Comparison of ENCODE assay signal across 8 cellular contexts in genomic region chr16:8936421-8936820, GRCh38. TPM values are rescaled to one million over a fixed set of nuclear protein-coding genes. Genes with fewer than 3 reads are reported as not detected.
DNase-seq lines count a peak whose midpoint lies in the region; ATAC-seq, FAIRE-seq and TF ChIP-seq lines count a peak whose summit lies in the region.

No MANE protein-coding gene starts in this region.

- H2AFZ ChIP-seq in HepG2 (ENCODE audit: low read length), result no peak overlapping the region

- H3K9me3 Mint-ChIP-seq in T-helper 2 cell treated with Interferon-gamma antibody and Interleukin-4, amounts not matched to agents 5 μg/mL and 100 μg/mL, for 36 hours, result no peaks in the 10 kb centered on the region

- TF ChIP-seq EP300 in HepG2 (IDR thresholded peaks at IDR 0.05; ENCODE audit: low read depth in 2 of 2, low read length in 2 of 2), result no peak
- no peak for TF ChIP-seq EP300 in HepG2 (CRISPR knock-in tag; IDR thresholded peaks at IDR 0.05; ENCODE audit: borderline replicate concordance)

- H4K20me1 ChIP-seq in HepG2 (ENCODE audit: insufficient read depth, low read length), result peaks cover 100% of the 10 kb centered on the region

- H3K9ac ChIP-seq in HepG2 (ENCODE audit: insufficient read depth, low read depth, low read length), result no peak overlapping the region

- peaks cover 100% of the 10 kb centered on the region for H3K79me2 ChIP-seq in HepG2 (ENCODE audit: insufficient read depth, low read length)

- H3K9me3 ChIP-seq in HepG2 (ENCODE audit: low read length), result no peaks in the 10 kb centered on the region

- intact Hi-C loops in HepG2 (cut with micrococcal nuclease; ENCODE audit: unreplicated experiment), result loop anchor here (1.0 to 10.0 kb wide), 7 partner anchors 8 to 198 kb away; partner anchors contain the start of gene HAPSTR1

- POLR2A ChIA-PET in HepG2 (lab: Yijun Ruan, JAX), result interaction anchor here (0.6 to 2.2 kb wide), 8 partner anchors 13 to 155 kb away, joined by 3 to 17 read pairs (median 3); no protein-coding TSS in a partner anchor

- CTCF ChIA-PET in HepG2 (lab: Yijun Ruan, JAX; ENCODE audit: low intra/inter-chr PET ratio, low total read pairs), result interaction anchor here (0.6 to 2.7 kb wide), 4 partner anchors 19 to 199 kb away, joined by 3 to 30 read pairs (median 8); no protein-coding TSS in a partner anchor

- peaks cover 38% of the 10 kb centered on the region for H3K4me1 Mint-ChIP-seq in T-helper 2 cell treated with Interferon-gamma antibody and Interleukin-4, amounts not matched to agents 5 μg/mL and 100 μg/mL, for 36 hours (ENCODE audit: low read depth)

- H3K36me3 Mint-ChIP-seq in T-helper 2 cell treated with Interferon-gamma antibody and Interleukin-4, amounts not matched to agents 5 μg/mL and 100 μg/mL, for 36 hours (ENCODE audit: low read depth), result no peaks in the 10 kb centered on the region

- no peak for TF ChIP-seq POLR2A in HepG2 (IDR thresholded peaks at IDR 0.05; ENCODE audit: insufficient read depth in 1 of 2, low read depth in 2 of 2, low read length in 2 of 2)

- peak; percentile 45 for TF ChIP-seq RAD21 in HepG2 (CRISPR knock-in tag; IDR thresholded peaks at IDR 0.05)

- no peak overlapping the region for H3K4me3 ChIP-seq in astrocyte of the cerebellum (ENCODE audit: low read depth, low read length)
- no peak overlapping the region for H3K4me3 ChIP-seq in HepG2 (replicated peaks in 1 of 3; ENCODE audit: insufficient read depth in 1 of 3, low read depth in 2 of 3, low read length in 3 of 3)

- peaks cover 2 to 6% of the 10 kb centered on the region in 2 experiments; a peak in 1 of 5 replicates for H3K36me3 ChIP-seq in HepG2 (replicated peaks in 1 of 2; ENCODE audit: control insufficient read depth in 1 of 2, insufficient read depth in 2 of 2, low read length in 2 of 2)

- peaks cover 64% of the 10 kb centered on the region for H3K4me1 ChIP-seq in HepG2 (ENCODE audit: insufficient read depth, low read length)

- peak overlapping the region; percentile 68 for H3K27ac Mint-ChIP-seq in T-helper 2 cell treated with Interferon-gamma antibody and Interleukin-4, amounts not matched to agents 5 μg/mL and 100 μg/mL, for 36 hours

- H3K27ac ChIP-seq in HepG2 (ENCODE audit: extremely low read length, insufficient read depth, low read length), result no peak overlapping the region

- ATAC-seq in GM19455 (IDR thresholded peaks at IDR 0.05; ENCODE audit: unreplicated experiment) (peak; percentile 75), HG03521 (IDR thresholded peaks at IDR 0.05; ENCODE audit: unreplicated experiment) (peak; percentile 83), HepG2 (peak; percentile 94)

- no peak overlapping the region for H3K4me3 Mint-ChIP-seq in T-helper 2 cell treated with Interferon-gamma antibody and Interleukin-4, amounts not matched to agents 5 μg/mL and 100 μg/mL, for 36 hours

- in situ Hi-C loops in astrocyte of the cerebellum (cut with HindIII; ENCODE audit: low sequenced_read_pairs) (loop anchor here (25.0 kb wide), 1 partner anchor 176 kb away; no protein-coding TSS in a partner anchor), HepG2 (cut with HindIII; ENCODE audit: extremely low pct_ligation_motif_present, low pct_unique_long_range_greater_than_20kb) (no loop called here)

- BruUV-seq in HepG2 (replicated peaks; lab: Mats Ljungman, UMichigan), result no TSS peak

- peak; percentile 40 for TF ChIP-seq CTCF in D721Med (IDR thresholded peaks at IDR 0.05; ENCODE audit: insufficient read depth, missing control alignments)
- peak; percentile 88 for TF ChIP-seq CTCF in astrocyte of the cerebellum (IDR thresholded peaks at IDR 0.05; ENCODE audit: low read depth, low read length, missing control alignments)
- TF ChIP-seq CTCF in HepG2 (CRISPR knock-in tag; IDR thresholded peaks at IDR 0.05), result peak; percentile 79

- DNase-seq in D721Med (ENCODE audit: insufficient read length, low spot score) (no peak), astrocyte of the cerebellum (ENCODE audit: low read depth) (peak; percentile 37), HepG2 (ENCODE audit: low spot score) (peak; percentile 70), GDM1 (lab: John Stamatoyannopoulos, UW) (no peak)
- DNase-seq in T-helper 2 cell treated with Interferon-gamma antibody and Interleukin-4, amounts not matched to agents 5 μg/mL and 100 μg/mL, for 36 hours (ENCODE audit: low spot score), result peak; percentile 79
- peak; percentile 59 for DNase-seq in stimulated activated CD8-positive, alpha-beta memory T cell treated with anti-CD3 and anti-CD28 coated beads, Interleukin-7, amount 100 ng/mL, for 24 hours (ENCODE audit: low read depth)

- no peaks in the 10 kb centered on the region for H3K27me3 Mint-ChIP-seq in T-helper 2 cell treated with Interferon-gamma antibody and Interleukin-4, amounts not matched to agents 5 μg/mL and 100 μg/mL, for 36 hours (ENCODE audit: low read depth)

- FAIRE-seq in D721Med (lab: Jason Lieb, UNC) (no peak), HepG2 (lab: Jason Lieb, UNC) (peak; percentile 91)

- H3K4me2 ChIP-seq in HepG2 (ENCODE audit: low read depth, low read length), result no peak overlapping the region

- no peaks in the 10 kb centered on the region for H3K27me3 ChIP-seq in HepG2 (ENCODE audit: control insufficient read depth in 1 of 2, insufficient read depth in 2 of 2, low read length in 2 of 2)

TF ChIP-seq in HepG2, 621 proteins besides CTCF, POLR2A, EP300 and RAD21 (continues in another document):
- TF ChIP-seq TBL1XR1 (IDR thresholded peaks at IDR 0.05; ENCODE audit: borderline replicate concordance, low read length, partially characterized antibody), result peak; percentile 2
- TF ChIP-seq RFXANK (CRISPR knock-in tag; IDR thresholded peaks at IDR 0.05), result 0 out of 2 replicates have a peak, but pooled peaks have one; percentile 7
- TF ChIP-seq MYNN (CRISPR knock-in tag; IDR thresholded peaks at IDR 0.05; ENCODE audit: low read depth), result no peak
- peak; percentile 20 for TF ChIP-seq TEAD3 (CRISPR knock-in tag; optimal IDR thresholded peaks at IDR 0.05; ENCODE audit: borderline replicate concordance)
- TF ChIP-seq, protein P1, sequence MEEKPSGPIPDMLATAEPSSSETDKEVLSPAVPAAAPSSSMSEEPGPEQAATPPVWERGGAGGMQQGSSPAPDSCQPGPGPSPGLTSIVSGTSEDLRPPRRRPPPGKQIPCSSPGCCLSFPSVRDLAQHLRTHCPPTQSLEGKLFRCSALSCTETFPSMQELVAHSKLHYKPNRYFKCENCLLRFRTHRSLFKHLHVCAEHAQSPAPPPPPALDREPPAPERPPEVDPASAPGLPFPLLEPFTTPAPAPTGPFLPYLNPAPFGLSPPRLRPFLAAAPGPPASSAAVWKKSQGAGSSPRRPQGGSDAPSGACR (CRISPR knock-in tag; IDR thresholded peaks at IDR 0.05), result no peak
- TF ChIP-seq ZNF644 (CRISPR knock-in tag; IDR thresholded peaks at IDR 0.05; ENCODE audit: low read depth), result 0 out of 2 replicates have a peak, but pooled peaks have one; percentile 24
- TF ChIP-seq ZEB1 (IDR thresholded peaks at IDR 0.05; ENCODE audit: insufficient replicate concordance, low read depth), result peak; percentile 65

RNA-seq across cellular contexts. Expression of gene USP7, which starts 27.3 kb away (rescaled TPM):
- 173 and 177 TPM in 2 replicates for total RNA-seq in HepG2 (2016; rRNA removed; fragmentation: Illumina TruSeq; extraction: Trizol)
- total RNA-seq in HepG2 (2016; cell fraction: cytosol; rRNA removed; fragmentation: Illumina TruSeq; extraction: Trizol; ENCODE audit: low read depth), result 42.2 and 47.1 TPM in 2 replicates
- 166 and 185 TPM in 2 replicates for total RNA-seq in HepG2 (2016; cell fraction: insoluble cytoplasmic fraction; rRNA removed; fragmentation: Illumina TruSeq; extraction: Trizol)
- 53.5 and 58.7 TPM in 2 replicates for total RNA-seq in HepG2 (2016; cell fraction: membrane; rRNA removed; fragmentation: Illumina TruSeq; extraction: Trizol)
- 231 and 239 TPM in 2 replicates for total RNA-seq in HepG2 (2016; cell fraction: nucleus; rRNA removed; fragmentation: Illumina TruSeq; extraction: Trizol)
- polyA plus RNA-seq in HepG2 (2011; rRNA removed), result 52.5 and 58.4 TPM in 2 replicates
- 16.6 and 26.6 TPM in 2 replicates for polyA plus RNA-seq in HepG2 (2011; cell fraction: cytosol; rRNA removed)
- polyA plus RNA-seq in HepG2 (2011; cell fraction: nucleus; rRNA removed), result 77.7 and 102 TPM in 2 replicates
- 151 and 152 TPM in 2 replicates for polyA plus RNA-seq in HepG2 (2012)
- 5.3 and 6.8 TPM in 2 replicates for polyA plus RNA-seq in HepG2 (2016; cell fraction: cytosol; fragmentation: Illumina TruSeq; extraction: Trizol; ENCODE audit: low read depth)
- polyA plus RNA-seq in HepG2 (2016; cell fraction: insoluble cytoplasmic fraction; fragmentation: Illumina TruSeq; extraction: Trizol; ENCODE audit: low read depth), result 200 and 216 TPM in 2 replicates
- polyA plus RNA-seq in HepG2 (2016; cell fraction: membrane; fragmentation: Illumina TruSeq; extraction: Trizol; ENCODE audit: low read depth), result 18.6 and 26.0 TPM in 2 replicates
- polyA plus RNA-seq in HepG2 (2016; cell fraction: nucleus; fragmentation: Illumina TruSeq; extraction: Trizol; ENCODE audit: insufficient read depth, low read depth), result 243 and 249 TPM in 2 replicates
- 135 and 250 TPM in 2 replicates for polyA minus RNA-seq in HepG2 (2011; rRNA and poly(A)+ RNA removed; ENCODE audit: low replicate concordance)
- 49.2 and 87.1 TPM in 2 replicates for polyA minus RNA-seq in HepG2 (2011; cell fraction: cytosol; rRNA and poly(A)+ RNA removed)
- polyA minus RNA-seq in HepG2 (2011; cell fraction: nucleus; rRNA and poly(A)+ RNA removed), result 329 and 403 TPM in 2 replicates

RNA-seq across cellular contexts. Expression of gene LITAFD, which starts 54.3 kb away (rescaled TPM):
- total RNA-seq in HepG2 (2016; rRNA removed; fragmentation: Illumina TruSeq; extraction: Trizol), result not detected in 2 replicates
- total RNA-seq in HepG2 (2016; cell fraction: cytosol; rRNA removed; fragmentation: Illumina TruSeq; extraction: Trizol; ENCODE audit: low read depth), result not detected in 2 replicates
- not detected in 2 replicates for total RNA-seq in HepG2 (2016; cell fraction: insoluble cytoplasmic fraction; rRNA removed; fragmentation: Illumina TruSeq; extraction: Trizol)
- 0.19 TPM in 1 of 2 replicates, not detected in the other for total RNA-seq in HepG2 (2016; cell fraction: membrane; rRNA removed; fragmentation: Illumina TruSeq; extraction: Trizol)
- total RNA-seq in HepG2 (2016; cell fraction: nucleus; rRNA removed; fragmentation: Illumina TruSeq; extraction: Trizol), result not detected in 2 replicates
- 0.14 TPM in 1 of 2 replicates, not detected in the other for polyA plus RNA-seq in HepG2 (2011; rRNA removed)
- not detected in 2 replicates for polyA plus RNA-seq in HepG2 (2011; cell fraction: cytosol; rRNA removed)
- not detected in 2 replicates for polyA plus RNA-seq in HepG2 (2011; cell fraction: nucleus; rRNA removed)
- not detected in 2 replicates for polyA plus RNA-seq in HepG2 (2012)
- not detected in 2 replicates for polyA plus RNA-seq in HepG2 (2016; cell fraction: cytosol; fragmentation: Illumina TruSeq; extraction: Trizol; ENCODE audit: low read depth)
- not detected in 2 replicates for polyA plus RNA-seq in HepG2 (2016; cell fraction: insoluble cytoplasmic fraction; fragmentation: Illumina TruSeq; extraction: Trizol; ENCODE audit: low read depth)
- not detected in 2 replicates for polyA plus RNA-seq in HepG2 (2016; cell fraction: membrane; fragmentation: Illumina TruSeq; extraction: Trizol; ENCODE audit: low read depth)
- not detected in 2 replicates for polyA plus RNA-seq in HepG2 (2016; cell fraction: nucleus; fragmentation: Illumina TruSeq; extraction: Trizol; ENCODE audit: insufficient read depth, low read depth)
- 0.12 TPM in 1 of 2 replicates, not detected in the other for polyA minus RNA-seq in HepG2 (2011; rRNA and poly(A)+ RNA removed; ENCODE audit: low replicate concordance)
- polyA minus RNA-seq in HepG2 (2011; cell fraction: cytosol; rRNA and poly(A)+ RNA removed), result not detected in 2 replicates
- polyA minus RNA-seq in HepG2 (2011; cell fraction: nucleus; rRNA and poly(A)+ RNA removed), result not detected in 2 replicates

Comparison
In these comparisons a context has a peak if more than half of its experiments do, and no peak if none do; other contexts are left out.
1. DNase-seq: peak in T-helper 2 cell treated with Interferon-gamma antibody and Interleukin-4, amounts not matched to agents 5 μg/mL and 100 μg/mL, for 36 hours (single experiment), astrocyte of the cerebellum (single experiment), HepG2 (single experiment) and stimulated activated CD8-positive, alpha-beta memory T cell treated with anti-CD3 and anti-CD28 coated beads, Interleukin-7, amount 100 ng/mL, for 24 hours (single experiment); none in D721Med (single experiment) and GDM1 (single experiment).
2. Peak in every context shown above with its lines, with median percentiles within 50 percentile points of each other: CTCF ChIP-seq and ATAC-seq.